8 cellular contexts compared by ENCODE assay signal in the genomic region with DNA sequence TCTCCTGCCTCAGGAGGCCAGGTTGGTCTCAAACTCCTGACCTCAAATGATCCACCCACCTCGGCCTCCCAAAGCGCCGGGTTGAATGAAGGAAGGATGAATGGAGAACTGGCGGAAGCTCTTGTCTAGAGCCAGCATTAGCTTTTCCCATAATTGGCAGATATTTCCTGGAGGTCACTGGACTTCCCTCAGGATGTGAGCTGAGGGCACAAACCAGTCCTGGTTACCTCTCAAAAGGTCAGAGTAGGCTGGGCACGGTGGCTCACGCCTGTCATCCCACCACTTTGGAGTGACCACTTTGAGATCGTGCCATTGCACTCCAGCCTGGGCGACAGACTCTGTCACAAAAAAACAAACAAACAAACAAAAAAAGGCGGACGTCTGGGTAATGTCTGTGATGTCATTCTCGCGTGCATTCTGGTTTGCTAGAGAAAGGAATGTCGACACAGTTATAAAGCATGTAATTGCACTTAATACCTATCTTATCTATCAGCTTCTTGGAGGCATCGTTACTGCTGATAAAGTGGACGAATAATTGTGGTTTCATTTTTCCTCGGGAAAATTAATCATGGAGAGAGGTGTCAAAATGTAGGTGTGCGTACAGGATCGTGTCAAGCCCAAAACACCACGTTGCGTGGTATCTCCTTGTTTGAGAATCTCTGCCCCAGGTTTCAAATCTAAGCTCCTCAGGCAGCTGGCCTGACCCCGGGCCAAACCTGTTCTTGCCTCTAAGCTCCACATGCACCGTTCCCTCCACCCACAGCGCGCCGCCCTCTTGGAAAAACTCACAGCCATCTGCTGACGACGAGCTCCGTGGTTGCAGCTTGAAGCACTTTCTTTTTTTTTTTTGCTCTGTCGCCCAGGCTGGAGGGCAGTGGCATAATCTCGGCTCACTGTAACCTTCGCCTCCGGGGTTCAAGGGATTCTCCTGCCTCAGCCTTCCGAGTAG. TPM values are rescaled to one million over a fixed set of nuclear protein-coding genes. Genes with fewer than 3 reads are reported as not detected.
DNase-seq lines count a peak whose midpoint lies in the region; ATAC-seq and TF ChIP-seq lines count a peak whose summit lies in the region.

No MANE protein-coding gene starts in this region.

- H3K27me3 Mint-ChIP-seq in H9 (ENCODE audit: low read depth) = no peaks in the 10 kb centered on the region; the same call in none of the 2 replicates
- H3K27me3 Mint-ChIP-seq in activated T-helper 1 cell treated with anti-CD3 and anti-CD28 coated beads, Interleukin-12 subunit alpha, Interleukin-12 subunit beta, Interleukin-2, Interleukin-4 antibody, amounts not matched to agents 30 ng/mL and 10 ng/mL and 1 ng/mL, durations not matched to agents 14 hours and 24 hours and 36 hours (ENCODE audit: insufficient read depth) = peaks cover 26% of the 10 kb centered on the region

- H3K4me2 ChIP-seq in H9 (ENCODE audit: insufficient read depth, insufficient read length, low read length) = no peak overlapping the region

- H3K4me3 ChIP-seq in lower lobe of right lung = no peak overlapping the region

- no CpG with 5 or more reads among the region's 33 CpGs for WGBS in H9 (ENCODE audit: extremely low coverage, insufficient read length, low lambda C conversion rate)

- peaks cover 4% of the 10 kb centered on the region in 2 experiments for H3K4me1 Mint-ChIP-seq in H9
- H3K4me1 Mint-ChIP-seq in activated T-helper 1 cell treated with anti-CD3 and anti-CD28 coated beads, Interleukin-12 subunit alpha, Interleukin-12 subunit beta, Interleukin-2, Interleukin-4 antibody, amounts not matched to agents 30 ng/mL and 10 ng/mL and 1 ng/mL, durations not matched to agents 14 hours and 24 hours and 36 hours (ENCODE audit: low read depth) = peaks cover 17% of the 10 kb centered on the region

- DNase-seq in CD1c-positive myeloid dendritic cell (ENCODE audit: extremely low spot score) (peak; percentile 68), H9 (no peak), lower lobe of right lung (no peak), Kasumi-1 (lab: John Stamatoyannopoulos, UW) (no peak), ACHN (no peak), COLO829 (ENCODE audit: low spot score) (no peak)
- no peak for DNase-seq in activated T-helper 1 cell treated with anti-CD3 and anti-CD28 coated beads, Interleukin-12 subunit alpha, Interleukin-12 subunit beta, Interleukin-2, Interleukin-4 antibody, amounts not matched to agents 30 ng/mL and 10 ng/mL and 1 ng/mL, durations not matched to agents 14 hours and 24 hours and 36 hours (ENCODE audit: low spot score)
- no peak for DNase-seq in stimulated activated CD4-positive, alpha-beta T cell treated with anti-CD3 and anti-CD28 coated beads, Interleukin-4, amount 100 ng/mL, for 1 hour

- no peak overlapping the region for H2BK20ac ChIP-seq in H9 (ENCODE audit: low read depth, low read length, poor library complexity, severe bottlenecking)

- no peaks in the 10 kb centered on the region for H3K79me2 ChIP-seq in H9 (ENCODE audit: insufficient read depth, low read length)

- peak overlapping the region in 2 of 3 experiments; percentile 42 to 57; a peak in 2 of 7 replicates for H3K27ac Mint-ChIP-seq in H9
- H3K27ac Mint-ChIP-seq in activated T-helper 1 cell treated with anti-CD3 and anti-CD28 coated beads, Interleukin-12 subunit alpha, Interleukin-12 subunit beta, Interleukin-2, Interleukin-4 antibody, amounts not matched to agents 30 ng/mL and 10 ng/mL and 1 ng/mL, durations not matched to agents 14 hours and 24 hours and 36 hours = peak overlapping the region; percentile 93

- no peak overlapping the region for H3K56ac ChIP-seq in H9 (ENCODE audit: insufficient read length, low read depth, low read length)

- no peak overlapping the region for H3T11ph ChIP-seq in H9 (ENCODE audit: low read length)

- H3K9me3 Mint-ChIP-seq in H9 = no peaks in the 10 kb centered on the region; a peak in 1 of 5 replicates
- H3K9me3 Mint-ChIP-seq in activated T-helper 1 cell treated with anti-CD3 and anti-CD28 coated beads, Interleukin-12 subunit alpha, Interleukin-12 subunit beta, Interleukin-2, Interleukin-4 antibody, amounts not matched to agents 30 ng/mL and 10 ng/mL and 1 ng/mL, durations not matched to agents 14 hours and 24 hours and 36 hours = no peaks in the 10 kb centered on the region

- no peak overlapping the region for H3K9ac ChIP-seq in H9 (ENCODE audit: extremely low read depth, insufficient read length, low read length)

- H3K27ac ChIP-seq in H9 (ENCODE audit: insufficient read length, low read depth, low read length) (no peak overlapping the region), lower lobe of right lung (peak overlapping the region; percentile 25)

- in situ Hi-C loops in ACHN (cut with HindIII; ENCODE audit: low pct_ligation_motif_present, low pct_unique_long_range_greater_than_20kb, low sequenced_read_pairs) = no loop called here

- no peaks in the 10 kb centered on the region for H3K23me2 ChIP-seq in H9 (ENCODE audit: insufficient read length, low read depth, low read length, poor library complexity, severe bottlenecking)

- no peak overlapping the region for H4K91ac ChIP-seq in H9 (ENCODE audit: insufficient read length, low read depth, low read length)

- H2AK5ac ChIP-seq in H9 (ENCODE audit: insufficient read length, low read length) = no peak overlapping the region

- no peak overlapping the region for H3K14ac ChIP-seq in H9 (ENCODE audit: insufficient read depth, low read length)

- no peaks in the 10 kb centered on the region for H3K79me1 ChIP-seq in H9 (ENCODE audit: insufficient read depth, low read depth, low read length, poor library complexity, severe bottlenecking)

- intact Hi-C loops in activated T-helper 1 cell treated with anti-CD3 and anti-CD28 coated beads, Interleukin-12 subunit alpha, Interleukin-12 subunit beta, Interleukin-2, Interleukin-4 antibody, amounts not matched to agents 30 ng/mL and 10 ng/mL and 1 ng/mL, durations not matched to agents 14 hours and 24 hours and 36 hours (cut with micrococcal nuclease) = loop anchor here (1.0 kb wide), 1 partner anchor 11 kb away; no protein-coding TSS in a partner anchor
- intact Hi-C loops in lower lobe of right lung (cut with DNase I) = no loop called here

- ATAC-seq in lower lobe of right lung = no peak

- H3K36me3 Mint-ChIP-seq in H9 (ENCODE audit: insufficient read depth in 1 of 3, low read depth in 3 of 3) = peaks cover 1 to 44% (median 7%) of the 10 kb centered on the region in 3 experiments; a peak in 4 of 7 replicates
- H3K36me3 Mint-ChIP-seq in activated T-helper 1 cell treated with anti-CD3 and anti-CD28 coated beads, Interleukin-12 subunit alpha, Interleukin-12 subunit beta, Interleukin-2, Interleukin-4 antibody, amounts not matched to agents 30 ng/mL and 10 ng/mL and 1 ng/mL, durations not matched to agents 14 hours and 24 hours and 36 hours (ENCODE audit: low read depth) = peaks cover 10% of the 10 kb centered on the region

- H2BK15ac ChIP-seq in H9 (ENCODE audit: low read depth, low read length) = no peak overlapping the region

- H3K18ac ChIP-seq in H9 (ENCODE audit: insufficient read length, low read depth, low read length) = no peak overlapping the region

- TF ChIP-seq CTCF in H9 (conservative IDR thresholded peaks at IDR 0.05) (no peak), lower lobe of right lung (IDR thresholded peaks at IDR 0.05) (no peak)

- peaks cover 31% of the 10 kb centered on the region for H3K36me3 ChIP-seq in lower lobe of right lung

- H3K4me3 Mint-ChIP-seq in H9 = no peak overlapping the region; a peak in 1 of 5 replicates
- peak overlapping the region; percentile 38 for H3K4me3 Mint-ChIP-seq in activated T-helper 1 cell treated with anti-CD3 and anti-CD28 coated beads, Interleukin-12 subunit alpha, Interleukin-12 subunit beta, Interleukin-2, Interleukin-4 antibody, amounts not matched to agents 30 ng/mL and 10 ng/mL and 1 ng/mL, durations not matched to agents 14 hours and 24 hours and 36 hours

- no peaks in the 10 kb centered on the region for H3K9me3 ChIP-seq in H9 (ENCODE audit: control insufficient read depth, low read depth, low read length)
- H3K9me3 ChIP-seq in lower lobe of right lung = no peaks in the 10 kb centered on the region

- no peak overlapping the region for H2BK5ac ChIP-seq in H9 (ENCODE audit: insufficient read length, low read length)

- H4K5ac ChIP-seq in H9 (ENCODE audit: insufficient read length, low read depth, low read length) = no peak overlapping the region

- no peak overlapping the region for H3K4ac ChIP-seq in H9 (ENCODE audit: low read depth, low read length)

- H2BK12ac ChIP-seq in H9 (ENCODE audit: insufficient read length, low read depth, low read length) = no peak overlapping the region

- no peak overlapping the region for H3K23ac ChIP-seq in H9 (ENCODE audit: insufficient read length, low read depth, low read length)

- no peaks in the 10 kb centered on the region for H4K20me1 ChIP-seq in H9 (ENCODE audit: control insufficient read depth, insufficient read depth, insufficient read length)

- H3K4me1 ChIP-seq in H9 (ENCODE audit: insufficient read depth, low read length) (no peaks in the 10 kb centered on the region; the same call in 1 of the 2 replicates), lower lobe of right lung (peaks cover 38% of the 10 kb centered on the region)

- H2BK120ac ChIP-seq in H9 (ENCODE audit: low read depth, low read length, poor library complexity, severe bottlenecking) = no peak overlapping the region

- H4K8ac ChIP-seq in H9 (replicated peaks; ENCODE audit: insufficient read length, low read depth, low read length) = no peak overlapping the region

- H3K27me3 ChIP-seq in H9 (ENCODE audit: insufficient read depth, low read length) (no peaks in the 10 kb centered on the region), lower lobe of right lung (ENCODE audit: low read depth) (no peaks in the 10 kb centered on the region)

- no peak overlapping the region for H2AFZ ChIP-seq in H9 (ENCODE audit: low read length)

RNA-seq across cellular contexts. Expression of a gene that starts 6.4 kb away (rescaled TPM):
- total RNA-seq in H9 (2021) (58.9 and 60.5 TPM in 2 replicates), lower lobe of right lung (66.2 TPM)
- total RNA-seq in activated T-helper 1 cell treated with anti-CD3 and anti-CD28 coated beads, Interleukin-12 subunit alpha, Interleukin-12 subunit beta, Interleukin-2, Interleukin-4 antibody, amounts not matched to agents 30 ng/mL and 10 ng/mL and 1 ng/mL, durations not matched to agents 14 hours and 24 hours and 36 hours = 19.8 and 24.2 TPM in 2 replicates

RNA-seq across cellular contexts. Expression of a gene that starts 30.0 kb away (rescaled TPM):
- total RNA-seq in H9 (2021) (86.5 and 87.4 TPM in 2 replicates), lower lobe of right lung (213 TPM)
- total RNA-seq in activated T-helper 1 cell treated with anti-CD3 and anti-CD28 coated beads, Interleukin-12 subunit alpha, Interleukin-12 subunit beta, Interleukin-2, Interleukin-4 antibody, amounts not matched to agents 30 ng/mL and 10 ng/mL and 1 ng/mL, durations not matched to agents 14 hours and 24 hours and 36 hours = 31.1 and 44.0 TPM in 2 replicates

RNA-seq across cellular contexts. Expression of a gene that starts 54.0 kb away (rescaled TPM):
- total RNA-seq in H9 (2021) (28.1 and 29.4 TPM in 2 replicates), lower lobe of right lung (57.9 TPM)
- 23.9 and 24.7 TPM in 2 replicates for total RNA-seq in activated T-helper 1 cell treated with anti-CD3 and anti-CD28 coated beads, Interleukin-12 subunit alpha, Interleukin-12 subunit beta, Interleukin-2, Interleukin-4 antibody, amounts not matched to agents 30 ng/mL and 10 ng/mL and 1 ng/mL, durations not matched to agents 14 hours and 24 hours and 36 hours
